In the genomic region with DNA sequence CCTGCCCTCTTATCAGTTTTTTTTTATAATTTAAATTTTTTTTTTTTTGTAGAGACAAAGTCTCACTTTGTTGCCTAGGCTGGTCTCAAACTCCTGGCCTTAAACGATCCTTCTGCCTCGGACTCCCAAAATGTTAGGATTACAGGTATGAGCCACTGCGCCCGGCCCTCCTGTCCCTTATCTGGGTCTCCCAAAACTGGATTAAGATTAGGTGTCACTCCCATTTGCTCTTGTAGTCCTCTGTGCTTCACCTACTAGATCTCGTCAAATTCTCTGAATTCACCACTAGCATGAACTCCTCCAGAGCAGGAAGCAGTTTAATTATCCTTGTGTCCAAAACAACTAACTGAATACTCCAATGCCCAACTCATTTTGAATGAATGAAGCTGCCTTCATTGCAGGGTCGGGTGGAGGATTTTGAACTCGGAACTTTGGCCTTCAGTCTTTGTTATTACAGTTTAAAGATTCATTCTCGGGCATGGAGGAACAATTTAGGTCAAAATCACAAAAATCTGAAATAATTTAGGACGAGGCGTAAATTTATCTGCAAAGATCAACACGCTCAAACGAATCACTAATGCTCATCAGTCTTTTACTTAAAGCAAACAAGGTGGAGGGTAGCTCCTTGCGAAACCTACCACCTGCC, we compare ENCODE assay signal across 9 cellular contexts. TPM values are rescaled to one million over a fixed set of nuclear protein-coding genes. Genes with fewer than 3 reads are reported as not detected.
DNase-seq lines count a peak whose midpoint lies in the region; ATAC-seq and TF ChIP-seq lines count a peak whose summit lies in the region.
"Had no signal": no experiment of that assay in that cellular context is flagged by ENCODE, and none has a peak within 500 bp of the region (broad histone marks: within the 10 kb centered on the region; RNA-seq: fewer than 3 reads in every experiment).

No MANE protein-coding gene starts in this region.

- H3K4me3 ChIP-seq in esophagus muscularis mucosa = peak overlapping the region; percentile 94 to 100 (median 99)
- H3K4me3 ChIP-seq in psoas muscle = peak overlapping the region; percentile 84

- H3K9me3 ChIP-seq in esophagus muscularis mucosa (peaks cover 0 to 3% (median 0%) of the 10 kb centered on the region in 4 donors), psoas muscle (no peaks in the 10 kb centered on the region)

- no peak for ATAC-seq in psoas muscle
- no peak for ATAC-seq in GM18907 (IDR thresholded peaks at IDR 0.05; ENCODE audit: unreplicated experiment)
- ATAC-seq in HG02970 (IDR thresholded peaks at IDR 0.05; ENCODE audit: low FRiP score, unreplicated experiment) = no peak

- peaks cover 9 to 27% (median 21%) of the 10 kb centered on the region in 4 donors for H3K36me3 ChIP-seq in esophagus muscularis mucosa
- H3K36me3 ChIP-seq in psoas muscle (ENCODE audit: insufficient read depth in 1 of 2, low read depth in 1 of 2) = peaks cover 0 to 20% of the 10 kb centered on the region in 2 donors

- no peak for TF ChIP-seq CTCF in GM20000 (IDR thresholded peaks at IDR 0.05; ENCODE audit: extremely low read depth, missing control alignments)
- TF ChIP-seq CTCF in esophagus muscularis mucosa (IDR thresholded peaks at IDR 0.05) = no peak
- no peak for TF ChIP-seq CTCF in psoas muscle (IDR thresholded peaks at IDR 0.05)

- peak; percentile 2 for DNase-seq in GM20000 (ENCODE audit: low spot score)
- DNase-seq in RKO (ENCODE audit: low spot score) = peak; percentile 43
- DNase-seq in esophagus muscularis mucosa (ENCODE audit: extremely low spot score) = no peak
- no peak for DNase-seq in psoas muscle
- DNase-seq in activated CD4-positive, CD25-positive, alpha-beta regulatory T cell treated with anti-CD3 and anti-CD28 coated beads, Interleukin-2, amount 50 U/mL, for 72 hours = no peak
- DNase-seq in GOT3 (lab: John Stamatoyannopoulos, UW) = no peak

- H3K27me3 ChIP-seq in esophagus muscularis mucosa (no peaks in the 10 kb centered on the region), psoas muscle (ENCODE audit: insufficient read depth in 3 of 3, low read length in 2 of 3) (no peaks in the 10 kb centered on the region)

- H3K27ac ChIP-seq in esophagus muscularis mucosa (replicated peaks in 1 of 4) (peak overlapping the region; percentile 99 to 100 (median 100)), psoas muscle (peak overlapping the region; percentile 93)

- no peak for TF ChIP-seq EP300 in esophagus muscularis mucosa (IDR thresholded peaks at IDR 0.05)

- WGBS in esophagus muscularis mucosa = 35% methylated on average over 13 of the region's 13 CpGs
- WGBS in psoas muscle, 3 donors = 27 to 31% (median 27%) methylated on average over 13 of the region's 13 CpGs

- TF ChIP-seq POLR2A in esophagus muscularis mucosa (IDR thresholded peaks at IDR 0.05; ENCODE audit: low read depth) = no peak

- intact Hi-C loops in esophagus muscularis mucosa (cut with DNase I) = loop anchor here (5.0 kb wide), 2 partner anchors 40 to 125 kb away; a partner anchor contains a TSS
- intact Hi-C loops in psoas muscle (cut with DNase I) = loop anchor here in 1 of 2 donors (1.0 to 5.0 kb wide), 3 partner anchors 24 to 125 kb away; a partner anchor contains a TSS

- H3K4me1 ChIP-seq in esophagus muscularis mucosa (peaks cover 23 to 36% (median 30%) of the 10 kb centered on the region in 4 donors), psoas muscle (peaks cover 19% of the 10 kb centered on the region)

RNA-seq across cellular contexts. Expression of a gene that starts 0.8 kb away (rescaled TPM):
- 10 to 100 TPM; 43.4 to 73.9 (median 52.6) TPM for total RNA-seq in esophagus muscularis mucosa
- 10 to 100 TPM; 47.7 to 66.2 (median 55.4) TPM for total RNA-seq in psoas muscle
- 10 to 100 TPM; 28.8 to 50.0 (median 37.2) TPM for polyA plus RNA-seq in psoas muscle

RNA-seq across cellular contexts. Expression of a gene that starts 24.2 kb away (rescaled TPM):
- total RNA-seq in esophagus muscularis mucosa = 100 to 1,000 TPM in 1 of 4 donors, 10 to 100 TPM in 3; 63.1 to 106 (median 82.8) TPM
- 100 to 1,000 TPM; 155 to 233 (median 187) TPM for total RNA-seq in psoas muscle
- polyA plus RNA-seq in psoas muscle = 100 to 1,000 TPM; 211 to 355 (median 240) TPM

RNA-seq across cellular contexts. Expression of a gene that starts 41.6 kb away (rescaled TPM):
- total RNA-seq in esophagus muscularis mucosa = 10 to 100 TPM; 27.0 to 48.4 (median 34.7) TPM
- 10 to 100 TPM; 22.9 to 44.6 (median 39.9) TPM for total RNA-seq in psoas muscle
- 10 to 100 TPM; 21.0 to 47.5 (median 28.1) TPM for polyA plus RNA-seq in psoas muscle

RNA-seq across cellular contexts. Expression of a gene that starts 56.3 kb away (rescaled TPM):
- total RNA-seq in esophagus muscularis mucosa (under 1 TPM in 1 of 4 donors, not detected in 3; 0.86 TPM), psoas muscle (1,000 to 10,000 TPM in 3 of 4 donors, 100 to 1,000 TPM in 1; 639 to 2,539 (median 1,923) TPM)
- polyA plus RNA-seq in psoas muscle = 1,000 to 10,000 TPM in 2 of 3 donors, 100 to 1,000 TPM in 1; 169 to 1,914 (median 1,496) TPM
- total RNA-seq: RPMI7951 had no signal

Comparison
In these comparisons a context has a peak if more than half of its experiments do, and no peak if none do; other contexts are left out.
1. DNase-seq: peak in GM20000 (single experiment) and RKO (single experiment); none in esophagus muscularis mucosa (single experiment), psoas muscle (0 of 2), activated CD4-positive, CD25-positive, alpha-beta regulatory T cell treated with anti-CD3 and anti-CD28 coated beads, Interleukin-2, amount 50 U/mL, for 72 hours (single experiment) and GOT3 (single experiment).